Comparison of ENCODE assay signal across 1 cellular context in genomic region chr3:71031151-71031550, GRCh38.
TF ChIP-seq lines count a peak whose summit lies in the region.

No MANE protein-coding gene starts in this region.

TF ChIP-seq in H1, 55 proteins besides CTCF, POLR2A, EP300 and RAD21 (continued from another document):
- TF ChIP-seq TBP (IDR thresholded peaks at IDR 0.05; ENCODE audit: low read depth, low read length) = no peak
- TF ChIP-seq KDM5A (IDR thresholded peaks at IDR 0.05; ENCODE audit: low read length) = no peak
- TF ChIP-seq CBX5 (IDR thresholded peaks at IDR 0.05; ENCODE audit: low read depth, low read length) = no peak
- no peak for TF ChIP-seq POLR2AphosphoS5 (IDR thresholded peaks at IDR 0.05; ENCODE audit: low read depth, low read length)
- no peak for TF ChIP-seq BACH1 (IDR thresholded peaks at IDR 0.05; ENCODE audit: low read length)
- TF ChIP-seq NRF1 (IDR thresholded peaks at IDR 0.05; ENCODE audit: low read depth, low read length) = no peak
- no peak for TF ChIP-seq BCL11A (IDR thresholded peaks at IDR 0.05; ENCODE audit: low read depth in 2 of 2, low read length in 2 of 2)
- no peak for TF ChIP-seq SIRT6 (IDR thresholded peaks at IDR 0.05; ENCODE audit: low read length)
- TF ChIP-seq CHD2 (IDR thresholded peaks at IDR 0.05; ENCODE audit: low read length) = no peak
- no peak for TF ChIP-seq CHD1 (IDR thresholded peaks at IDR 0.05; ENCODE audit: low read depth, low read length)
- TF ChIP-seq RXRA (IDR thresholded peaks at IDR 0.05; ENCODE audit: insufficient read depth, low read depth, low read length) = no peak
- TF ChIP-seq E2F6 (IDR thresholded peaks at IDR 0.05) = no peak
- TF ChIP-seq JUN (IDR thresholded peaks at IDR 0.05; ENCODE audit: low read depth, low read length) = no peak
- no peak for TF ChIP-seq RNF2 (IDR thresholded peaks at IDR 0.05; ENCODE audit: borderline replicate concordance, low read depth, low read length, missing control alignments, poor library complexity, severe bottlenecking)
